ENCODE assay signal across 23 cellular contexts in genomic region chr4:26284536-26284935, GRCh38.
"Had no signal": no experiment of that assay in that cellular context is flagged by ENCODE, and none has a peak within 500 bp of the region (broad histone marks: within the 10 kb centered on the region; RNA-seq: fewer than 3 reads in every experiment).

No MANE protein-coding gene starts in this region.

- H3K36me3 Mint-ChIP-seq: memory B cell; stimulated activated effector memory CD8-positive, alpha-beta T cell treated with anti-CD3 and anti-CD28 coated beads, Interleukin-12 subunit alpha, Interleukin-12 subunit beta, amount 100 ng/mL, for 72 hours; type B pancreatic cell had no signal

- H3K9me3 Mint-ChIP-seq: dendritic cell treated with granulocyte-macrophage colony-stimulating factor and Interleukin-4, amounts not matched to agents 40 ng/mL and 50 ng/mL, for 4 days; endodermal cell; memory B cell; naive thymus-derived CD4-positive, alpha-beta T cell; nephron; stimulated activated effector memory CD8-positive, alpha-beta T cell treated with anti-CD3 and anti-CD28 coated beads, Interleukin-12 subunit alpha, Interleukin-12 subunit beta, amount 100 ng/mL, for 72 hours; type B pancreatic cell had no signal

- H3K27ac Mint-ChIP-seq: dendritic cell treated with granulocyte-macrophage colony-stimulating factor and Interleukin-4, amounts not matched to agents 40 ng/mL and 50 ng/mL, for 4 days; endodermal cell; memory B cell; naive thymus-derived CD4-positive, alpha-beta T cell; nephron; stimulated activated effector memory CD8-positive, alpha-beta T cell treated with anti-CD3 and anti-CD28 coated beads, Interleukin-12 subunit alpha, Interleukin-12 subunit beta, amount 100 ng/mL, for 72 hours; type B pancreatic cell had no signal

- H3K27me3 Mint-ChIP-seq: dendritic cell treated with granulocyte-macrophage colony-stimulating factor and Interleukin-4, amounts not matched to agents 40 ng/mL and 50 ng/mL, for 4 days; type B pancreatic cell had no signal

- ATAC-seq: esophagus mucosa; gastrocnemius medialis; left lobe of liver; naive thymus-derived CD4-positive, alpha-beta T cell; right cardiac atrium; stimulated activated effector memory CD8-positive, alpha-beta T cell treated with anti-CD3 and anti-CD28 coated beads, Interleukin-12 subunit alpha, Interleukin-12 subunit beta, amount 100 ng/mL, for 72 hours had no signal

- H3K4me3 Mint-ChIP-seq: dendritic cell treated with granulocyte-macrophage colony-stimulating factor and Interleukin-4, amounts not matched to agents 40 ng/mL and 50 ng/mL, for 4 days; endodermal cell; memory B cell; naive thymus-derived CD4-positive, alpha-beta T cell; nephron; stimulated activated effector memory CD8-positive, alpha-beta T cell treated with anti-CD3 and anti-CD28 coated beads, Interleukin-12 subunit alpha, Interleukin-12 subunit beta, amount 100 ng/mL, for 72 hours; type B pancreatic cell had no signal

- DNase-seq: colonic mucosa; effector CD8-positive, alpha-beta T cell; endodermal cell; foreskin fibroblast; gastrocnemius medialis; head of caudate nucleus; kidney; naive thymus-derived CD4-positive, alpha-beta T cell; nucleus accumbens; right cardiac atrium; sigmoid colon; stimulated activated CD4-positive, alpha-beta T cell treated with anti-CD3 and anti-CD28 coated beads, Interleukin-2, amount 100 ng/mL, for 24 hours; stimulated activated CD4-positive, alpha-beta T cell treated with anti-CD3 and anti-CD28 coated beads, Interleukin-4, amount 100 ng/mL, for 24 hours; stimulated activated naive CD4-positive, alpha-beta T cell treated with Interleukin-2 at 50 U/mL for 16 hours; stomach; tibial artery had no signal
